In the genomic region with DNA sequence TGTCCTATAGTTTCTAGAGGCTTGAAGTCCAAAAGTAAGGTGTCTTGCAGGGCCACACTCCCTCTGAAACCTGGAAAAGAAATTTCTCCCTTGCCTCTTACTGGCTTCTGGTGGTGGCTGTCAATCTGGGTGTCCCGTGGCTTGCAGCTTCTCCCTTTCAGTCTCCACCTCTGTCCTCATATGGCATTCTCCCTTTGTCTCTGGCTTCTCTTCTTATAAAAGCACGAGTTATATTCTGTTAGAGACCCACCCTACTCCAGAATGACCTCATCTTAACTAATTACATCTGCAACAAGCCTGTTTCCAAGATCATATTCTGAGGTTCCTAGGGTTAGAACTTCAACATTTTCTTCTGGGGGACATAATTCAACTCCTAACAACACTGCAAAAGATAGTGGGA, we compare ENCODE assay signal across 22 cellular contexts. TPM values are rescaled to one million over a fixed set of nuclear protein-coding genes. Genes with fewer than 3 reads are reported as not detected.
"Had no signal": no experiment of that assay in that cellular context is flagged by ENCODE, and none has a peak within 500 bp of the region (broad histone marks: within the 10 kb centered on the region; RNA-seq: fewer than 3 reads in every experiment).

No MANE protein-coding gene starts in this region.

- H3K4me3 Mint-ChIP-seq: dendritic cell treated with granulocyte-macrophage colony-stimulating factor and Interleukin-4, amounts not matched to agents 40 ng/mL and 50 ng/mL, for 4 days; effector memory CD8-positive, alpha-beta T cell; stimulated activated effector memory CD8-positive, alpha-beta T cell treated with anti-CD3 and anti-CD28 coated beads, Interleukin-12 subunit alpha, Interleukin-12 subunit beta, amount 100 ng/mL, for 72 hours had no signal

- H3K9me3 Mint-ChIP-seq: dendritic cell treated with granulocyte-macrophage colony-stimulating factor and Interleukin-4, amounts not matched to agents 40 ng/mL and 50 ng/mL, for 4 days had no signal

- H3K36me3 Mint-ChIP-seq: stimulated activated effector memory CD8-positive, alpha-beta T cell treated with anti-CD3 and anti-CD28 coated beads, Interleukin-12 subunit alpha, Interleukin-12 subunit beta, amount 100 ng/mL, for 72 hours had no signal

- FAIRE-seq: colon had no signal

- DNase-seq: cerebellar nuclear complex; effector memory CD8-positive, alpha-beta T cell; foreskin keratinocyte; heart left ventricle; hippocampal formation; left colon; left ventricle myocardium superior; naive thymus-derived CD8-positive, alpha-beta T cell; psoas muscle; retina; right lobe of liver; stimulated activated CD4-positive, alpha-beta T cell treated with anti-CD3 and anti-CD28 coated beads, Interleukin-4, amount 100 ng/mL, for 1 hour; stimulated activated CD8-positive, alpha-beta memory T cell treated with anti-CD3 and anti-CD28 coated beads, Interleukin-4, amount 100 ng/mL, for 48 hours; stimulated activated naive CD8-positive, alpha-beta T cell treated with anti-CD3 and anti-CD28 coated beads, Interleukin-15, Interleukin-2, amounts not matched to agents 100 U/mL and 50 U/mL, for 24 hours; testis had no signal

- H3K36me3 ChIP-seq: esophagus muscularis mucosa, heart left ventricle, right lobe of liver, tibial nerve had no signal

- H3K9me3 ChIP-seq: esophagus muscularis mucosa, heart left ventricle, psoas muscle, right lobe of liver, testis, tibial nerve had no signal

- H3K4me1 ChIP-seq: right lobe of liver, testis had no signal

- H3K4me3 ChIP-seq: esophagus muscularis mucosa, heart left ventricle, lung, psoas muscle, right lobe of liver, testis, tibial nerve had no signal

- H3K27me3 ChIP-seq: esophagus muscularis mucosa, foreskin keratinocyte, right lobe of liver, testis, tibial nerve had no signal

- ATAC-seq: effector memory CD8-positive, alpha-beta T cell; foreskin keratinocyte; heart left ventricle; left colon; left ventricle myocardium superior; naive thymus-derived CD8-positive, alpha-beta T cell; psoas muscle; right lobe of liver; stimulated activated effector memory CD8-positive, alpha-beta T cell treated with anti-CD3 and anti-CD28 coated beads, Interleukin-12 subunit alpha, Interleukin-12 subunit beta, amount 100 ng/mL, for 72 hours; stimulated activated naive CD8-positive, alpha-beta T cell treated with anti-CD3 and anti-CD28 coated beads, Interleukin-15, Interleukin-2, amounts not matched to agents 100 U/mL and 50 U/mL, for 24 hours had no signal

- H3K27ac ChIP-seq: epithelial cell of prostate, foreskin keratinocyte, heart left ventricle, psoas muscle, right lobe of liver, testis had no signal

- H3K27ac Mint-ChIP-seq: dendritic cell treated with granulocyte-macrophage colony-stimulating factor and Interleukin-4, amounts not matched to agents 40 ng/mL and 50 ng/mL, for 4 days; effector memory CD8-positive, alpha-beta T cell; naive thymus-derived CD8-positive, alpha-beta T cell; stimulated activated effector memory CD8-positive, alpha-beta T cell treated with anti-CD3 and anti-CD28 coated beads, Interleukin-12 subunit alpha, Interleukin-12 subunit beta, amount 100 ng/mL, for 72 hours had no signal

RNA-seq across cellular contexts. Expression of a gene that starts 3.4 kb away (rescaled TPM):
- total RNA-seq: naive thymus-derived CD8-positive, alpha-beta T cell had no signal
- polyA plus RNA-seq: naive thymus-derived CD8-positive, alpha-beta T cell had no signal
